ENCODE assay signal across 13 cellular contexts in genomic region chr19:29293736-29294342, GRCh38.
"Had no signal": no experiment of that assay in that cellular context is flagged by ENCODE, and none has a peak within 500 bp of the region (broad histone marks: within the 10 kb centered on the region; RNA-seq: fewer than 3 reads in every experiment).

No MANE protein-coding gene starts in this region.

- DNase-seq: activated CD4-positive, alpha-beta T cell treated with anti-CD3 and anti-CD28 coated beads, Interleukin-2, amount 10 ng/mL, durations not matched to agents 7 days and 5 days; activated naive CD4-positive, alpha-beta T cell; activated T-cell treated with anti-CD3 and anti-CD28 coated beads, Interleukin-2, amount 50 U/mL, for 24 hours; effector CD4-positive, alpha-beta T cell; gastrocnemius medialis; left ventricle myocardium superior; mesendoderm; small intestine had no signal

- H3K4me1 ChIP-seq: gastrocnemius medialis, right atrium auricular region, tibial nerve had no signal

- H3K9me3 Mint-ChIP-seq: activated CD4-positive, alpha-beta T cell treated with anti-CD3 and anti-CD28 coated beads, Interleukin-2, amount 10 ng/mL, durations not matched to agents 7 days and 5 days; activated T-cell treated with anti-CD3 and anti-CD28 coated beads, Interleukin-2, amount 50 U/mL, for 24 hours; T-helper 1 cell treated with Interleukin-12 subunit alpha and Interleukin-12 subunit beta and Interleukin-4 antibody, amounts not matched to agents 30 μg/mL and 1 μg/mL, for 36 hours had no signal

- ATAC-seq: gastrocnemius medialis, left ventricle myocardium superior had no signal

- H3K9me3 ChIP-seq: gastrocnemius medialis, right atrium auricular region, tibial nerve had no signal

- H3K27me3 Mint-ChIP-seq: activated CD4-positive, alpha-beta T cell treated with anti-CD3 and anti-CD28 coated beads, Interleukin-2, amount 10 ng/mL, durations not matched to agents 7 days and 5 days had no signal

- H3K36me3 ChIP-seq: cardiac muscle cell, gastrocnemius medialis, right atrium auricular region, tibial nerve had no signal

- H3K27ac ChIP-seq: cardiac muscle cell, coronary artery, gastrocnemius medialis, right atrium auricular region, tibial nerve had no signal

- H3K27ac Mint-ChIP-seq: activated CD4-positive, alpha-beta T cell treated with anti-CD3 and anti-CD28 coated beads, Interleukin-2, amount 10 ng/mL, durations not matched to agents 7 days and 5 days; activated T-cell treated with anti-CD3 and anti-CD28 coated beads, Interleukin-2, amount 50 U/mL, for 24 hours; T-helper 1 cell treated with Interleukin-12 subunit alpha and Interleukin-12 subunit beta and Interleukin-4 antibody, amounts not matched to agents 30 μg/mL and 1 μg/mL, for 36 hours had no signal

- H3K27me3 ChIP-seq: cardiac muscle cell, right atrium auricular region, tibial nerve had no signal

- H3K4me1 Mint-ChIP-seq: activated CD4-positive, alpha-beta T cell treated with anti-CD3 and anti-CD28 coated beads, Interleukin-2, amount 10 ng/mL, durations not matched to agents 7 days and 5 days had no signal

- H3K4me3 ChIP-seq: cardiac muscle cell, coronary artery, gastrocnemius medialis, right atrium auricular region, tibial nerve had no signal

- H3K4me3 Mint-ChIP-seq: activated CD4-positive, alpha-beta T cell treated with anti-CD3 and anti-CD28 coated beads, Interleukin-2, amount 10 ng/mL, durations not matched to agents 7 days and 5 days; activated T-cell treated with anti-CD3 and anti-CD28 coated beads, Interleukin-2, amount 50 U/mL, for 24 hours; T-helper 1 cell treated with Interleukin-12 subunit alpha and Interleukin-12 subunit beta and Interleukin-4 antibody, amounts not matched to agents 30 μg/mL and 1 μg/mL, for 36 hours had no signal
